Comparison of ENCODE assay signal across 24 cellular contexts in genomic region chr3:43774799-43775198, GRCh38.
"Had no signal": no experiment of that assay in that cellular context is flagged by ENCODE, and none has a peak within 500 bp of the region (broad histone marks: within the 10 kb centered on the region; RNA-seq: fewer than 3 reads in every experiment).

No MANE protein-coding gene starts in this region.

- H3K9me3 ChIP-seq: MG63, SJSA1 had no signal

- ATAC-seq: HepG2 had no signal

- DNase-seq: IMR-90, Karpas-422, KG1, MG63, NCI-H1092, NCI-H1105 treated with DMSO at 0.1 percent for 48 hours, NCI-H1417 treated with DMSO at 0.1 percent for 48 hours, NCI-H146, NCI-H1694 treated with DMSO at 0.1 percent for 48 hours, NCI-H1930, NCI-H2081, NCI-H2107, NCI-H226, NCI-H446, NCI-H510A, NCI-H524 treated with DMSO at 0.1 percent for 48 hours, NCI-H69, NCI-H774, Right ventricle myocardium superior, RPMI8226, SIG-M5 had no signal

- H3K27me3 ChIP-seq: MG63, SJSA1 had no signal

- H3K4me3 ChIP-seq: MG63, SJSA1, SK-N-MC had no signal

- H3K27ac ChIP-seq: SJSA1, SK-N-MC had no signal

- H3K36me3 ChIP-seq: MG63, SJSA1 had no signal
